Comparison of ENCODE assay signal across 28 cellular contexts in genomic region chr7:17318146-17318545, GRCh38. TPM values are rescaled to one million over a fixed set of nuclear protein-coding genes. Genes with fewer than 3 reads are reported as not detected.
A peak's percentile ranks its signal among the peaks of the same experiment; 100 is the strongest.
DNase-seq lines count a peak whose midpoint lies in the region; ATAC-seq and TF ChIP-seq lines count a peak whose summit lies in the region.
"Had no signal": no experiment of that assay in that cellular context is flagged by ENCODE, and none has a peak within 500 bp of the region (broad histone marks: within the 10 kb centered on the region; RNA-seq: fewer than 3 reads in every experiment).

No MANE protein-coding gene starts in this region.

- H3K9me3 Mint-ChIP-seq in MCF 10A (ENCODE audit: unreplicated experiment), result no peaks in the 10 kb centered on the region
- H3K9me3 Mint-ChIP-seq: CD14-positive monocyte; central memory CD8-positive, alpha-beta T cell; nephron; stimulated activated naive CD8-positive, alpha-beta T cell treated with anti-CD3 and anti-CD28 coated beads, Interleukin-15, amount 100 ng/mL, for 72 hours; type B pancreatic cell had no signal

- no peaks in the 10 kb centered on the region for H3K9me3 ChIP-seq in mammary epithelial cell (replicated peaks; ENCODE audit: insufficient read depth, low read length)
- no peaks in the 10 kb centered on the region for H3K9me3 ChIP-seq in hepatocyte (ENCODE audit: low read depth)
- H3K9me3 ChIP-seq: prostate gland had no signal

- POLR2A ChIA-PET in MCF 10A (lab: Yijun Ruan, JAX), result interaction anchor here (1.5 kb wide), 1 partner anchor 12 kb away, joined by 5 read pairs; no protein-coding TSS in a partner anchor

- ATAC-seq in HG03196 (IDR thresholded peaks at IDR 0.05; ENCODE audit: unreplicated experiment), result no peak
- no peak for ATAC-seq in HG03460 (IDR thresholded peaks at IDR 0.05; ENCODE audit: unreplicated experiment)
- ATAC-seq: stimulated activated naive CD8-positive, alpha-beta T cell treated with anti-CD3 and anti-CD28 coated beads, Interleukin-15, amount 100 ng/mL, for 72 hours had no signal

- dilution Hi-C loops in mammary epithelial cell (cut with HindIII; ENCODE audit: low sequenced_read_pairs), result no loop called here

- H3K4me2 ChIP-seq in mammary epithelial cell (ENCODE audit: insufficient read depth, low read depth, low read length) (no peak overlapping the region), hepatocyte (no peak overlapping the region)

- CTCF ChIA-PET in mammary epithelial cell (lab: Charles Lee; ENCODE audit: low non-redundant PET), result no interaction called here
- CTCF ChIA-PET in MCF 10A (lab: Yijun Ruan, JAX), result interaction anchor here (1.3 kb wide), 1 partner anchor 11 kb away, joined by 3 read pairs; no protein-coding TSS in a partner anchor

- no peak overlapping the region for H3K27ac ChIP-seq in mammary epithelial cell (ENCODE audit: insufficient read depth, low read depth, low read length)
- no peak overlapping the region for H3K27ac ChIP-seq in hepatocyte
- H3K27ac ChIP-seq: 22Rv1, prostate gland had no signal

- TF ChIP-seq CTCF in mammary epithelial cell (conservative IDR thresholded peaks at IDR 0.05 in 1 of 2, IDR thresholded peaks at IDR 0.05 in 1 of 2; ENCODE audit: extremely low read depth in 1 of 2, insufficient read depth in 1 of 2, low read depth in 1 of 2, low read length in 2 of 2) (no peak), MCF 10A (IDR thresholded peaks at IDR 0.05; ENCODE audit: unreplicated experiment) (no peak), hepatocyte (IDR thresholded peaks at IDR 0.05; ENCODE audit: poor library complexity) (no peak)

- H3K36me3 ChIP-seq in mammary epithelial cell (ENCODE audit: insufficient read depth, low read length) (peaks cover 6% of the 10 kb centered on the region), hepatocyte (replicated peaks; ENCODE audit: insufficient read depth, low read depth) (peaks cover 3% of the 10 kb centered on the region)
- H3K36me3 ChIP-seq: prostate gland had no signal

- H3K79me2 ChIP-seq in mammary epithelial cell (ENCODE audit: insufficient read depth, low read length) (peaks cover 72% of the 10 kb centered on the region), hepatocyte (peaks cover 92% of the 10 kb centered on the region)

- H3K4me3 ChIP-seq in mammary epithelial cell (replicated peaks in 1 of 3; ENCODE audit: insufficient read depth in 1 of 3, low read depth in 2 of 3, low read length in 3 of 3) (no peak overlapping the region), hepatocyte (no peak overlapping the region)
- H3K4me3 ChIP-seq: prostate gland had no signal

- H4K20me1 ChIP-seq in mammary epithelial cell (ENCODE audit: insufficient read depth, low read length), result no peaks in the 10 kb centered on the region
- no peaks in the 10 kb centered on the region for H4K20me1 ChIP-seq in hepatocyte (ENCODE audit: insufficient read depth, poor library complexity, severe bottlenecking)

- H3K27me3 Mint-ChIP-seq in MCF 10A (ENCODE audit: insufficient read depth, unreplicated experiment), result no peaks in the 10 kb centered on the region
- H3K27me3 Mint-ChIP-seq: central memory CD8-positive, alpha-beta T cell; stimulated activated naive CD8-positive, alpha-beta T cell treated with anti-CD3 and anti-CD28 coated beads, Interleukin-15, amount 100 ng/mL, for 72 hours; type B pancreatic cell had no signal

- H3K27ac Mint-ChIP-seq in MCF 10A (ENCODE audit: low read depth, unreplicated experiment), result no peak overlapping the region
- H3K27ac Mint-ChIP-seq: nephron; stimulated activated naive CD8-positive, alpha-beta T cell treated with anti-CD3 and anti-CD28 coated beads, Interleukin-15, amount 100 ng/mL, for 72 hours; type B pancreatic cell had no signal

- intact Hi-C loops in mammary epithelial cell (cut with micrococcal nuclease) (no loop called here), MCF 10A (cut with micrococcal nuclease) (no loop called here)

- BruUV-seq in mammary epithelial cell (replicated peaks; lab: Mats Ljungman, UMichigan), result no TSS peak
- BruUV-seq in MCF 10A (replicated peaks; lab: Mats Ljungman, UMichigan), result no TSS peak

- H3K36me3 Mint-ChIP-seq in MCF 10A (ENCODE audit: insufficient read depth, unreplicated experiment), result peaks cover 43% of the 10 kb centered on the region

- no peaks in the 10 kb centered on the region for H3K27me3 ChIP-seq in mammary epithelial cell (ENCODE audit: insufficient read depth, low read length)
- H3K27me3 ChIP-seq in hepatocyte, result no peaks in the 10 kb centered on the region

- 100% methylated on average over 3 of the region's 3 CpGs for WGBS in mammary epithelial cell (ENCODE audit: low coverage, missing lambda C conversion rate)
- 73% methylated on average over 3 of the region's 3 CpGs for WGBS in hepatocyte (ENCODE audit: low lambda C conversion rate, missing lambda C conversion rate)

- H3K9me2 ChIP-seq in hepatocyte (replicated peaks; ENCODE audit: insufficient read depth), result no peaks in the 10 kb centered on the region

- in situ Hi-C loops in mammary epithelial cell (cut with MboI; ENCODE audit: low sequenced_read_pairs in 2 of 2), result no loop called here

- H3K4me3 Mint-ChIP-seq in MCF 10A (ENCODE audit: unreplicated experiment), result no peak overlapping the region
- H3K4me3 Mint-ChIP-seq: CD14-positive monocyte; central memory CD8-positive, alpha-beta T cell; nephron; stimulated activated naive CD8-positive, alpha-beta T cell treated with anti-CD3 and anti-CD28 coated beads, Interleukin-15, amount 100 ng/mL, for 72 hours; type B pancreatic cell had no signal

- peak; percentile 30 for DNase-seq in mammary epithelial cell
- DNase-seq in MCF 10A (ENCODE audit: unreplicated experiment), result no peak
- peak; percentile 42 for DNase-seq in astrocyte of the hippocampus (ENCODE audit: low read depth, low spot score)
- DNase-seq in iris pigment epithelial cell (ENCODE audit: low read depth), result peak; percentile 80
- no peak for DNase-seq in hepatocyte (ENCODE audit: low spot score)
- DNase-seq in NCI-H446 treated with DMSO at 0.1 percent for 48 hours (lab: John Stamatoyannopoulos, UW), result no peak
- DNase-seq: activated CD4-positive, alpha-beta T cell treated with anti-CD3 and anti-CD28 coated beads, Interleukin-2, amount 50 U/mL, for 1 hour; DMS 273 treated with DMSO at 0.1 percent for 48 hours; erythroblast; GF-D8; glutamatergic neuron; KBM-7; midbrain; MV-4-11; NCI-H1694; NCI-H774; SHP77 treated with DMSO at 0.1 percent for 48 hours; stimulated activated CD4-positive, alpha-beta T cell treated with anti-CD3 and anti-CD28 coated beads, Interleukin-4, amount 100 ng/mL, for 24 hours; stimulated activated naive CD8-positive, alpha-beta T cell treated with anti-CD3 and anti-CD28 coated beads, Interleukin-15, amount 100 ng/mL, for 72 hours had no signal

- H3K4me1 Mint-ChIP-seq in MCF 10A (ENCODE audit: insufficient read depth, unreplicated experiment), result peaks cover 24% of the 10 kb centered on the region
- H3K4me1 Mint-ChIP-seq: CD14-positive monocyte, nephron had no signal

- no peak overlapping the region for H3K9ac ChIP-seq in mammary epithelial cell (ENCODE audit: insufficient read depth, low read length)

- H3K4me1 ChIP-seq in mammary epithelial cell (ENCODE audit: insufficient read depth, low read length) (peaks cover 6% of the 10 kb centered on the region), hepatocyte (ENCODE audit: insufficient read depth) (peaks cover 12% of the 10 kb centered on the region)
- H3K4me1 ChIP-seq: prostate gland had no signal

- H2AFZ ChIP-seq in mammary epithelial cell (ENCODE audit: low read depth, low read length) (no peak overlapping the region), hepatocyte (no peak overlapping the region)

RNA-seq across cellular contexts. Expression of gene AHR, which starts 19.7 kb away (rescaled TPM):
- total RNA-seq in mammary epithelial cell, result 100 to 1,000 TPM; 101 to 478 TPM
- 6.5 TPM for polyA plus RNA-seq in mammary epithelial cell
- 144 TPM for polyA minus RNA-seq in mammary epithelial cell
- total RNA-seq in MCF 10A (2022), result 99.1 and 100 TPM in 2 replicates
- total RNA-seq in hepatocyte, result 67.1 and 69.8 TPM in 2 replicates
- polyA plus RNA-seq in hepatocyte, result 10.6 and 11.0 TPM in 2 replicates
- total RNA-seq: OCI-LY7 had no signal

Comparison
In these comparisons a context has a peak if more than half of its experiments do, and no peak if none do; other contexts are left out.
1. DNase-seq: peak in mammary epithelial cell (single experiment), astrocyte of the hippocampus (single experiment) and iris pigment epithelial cell (single experiment); none in MCF 10A (single experiment), hepatocyte (single experiment) and NCI-H446 treated with DMSO at 0.1 percent for 48 hours (single experiment).